8 cellular contexts compared by ENCODE assay signal in the genomic region with DNA sequence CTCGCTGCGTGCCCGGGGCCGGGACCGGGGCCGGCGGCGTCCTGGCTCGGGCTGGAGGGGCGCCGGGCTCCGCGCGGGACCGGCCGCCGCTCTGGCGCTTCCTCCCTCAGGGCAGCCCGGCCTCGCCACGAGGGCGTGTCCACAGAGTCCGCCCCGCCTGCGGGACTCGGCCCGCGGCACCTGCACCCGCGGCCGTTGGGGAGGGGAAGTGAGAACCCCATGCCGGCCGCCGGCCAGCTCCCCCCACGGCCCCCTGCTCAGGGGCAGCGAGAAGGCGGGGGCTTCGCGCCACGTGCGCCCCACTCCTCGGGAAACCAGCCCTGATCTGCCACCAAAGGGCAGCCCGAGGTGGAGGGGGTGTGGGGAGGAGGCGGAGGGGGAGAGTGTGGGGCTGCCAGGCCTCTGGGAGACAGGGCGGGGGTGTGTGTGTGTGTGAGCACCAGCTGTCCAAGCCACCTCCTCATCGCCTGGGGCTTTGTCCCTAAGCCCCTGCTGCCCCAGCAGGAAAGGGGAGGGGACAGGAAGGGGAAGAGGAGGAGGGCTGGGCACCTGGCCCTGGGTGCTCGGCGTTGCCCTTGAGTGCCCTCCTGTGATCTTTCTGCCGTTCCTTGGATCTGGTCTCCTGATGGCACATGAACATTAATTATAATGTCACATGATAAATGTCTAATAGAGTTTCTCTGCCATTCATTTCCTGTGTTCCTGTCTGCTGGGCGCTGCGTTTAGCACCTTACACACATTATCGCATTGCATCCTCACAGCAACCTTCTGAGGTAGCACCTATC. TPM values are rescaled to one million over a fixed set of nuclear protein-coding genes. Genes with fewer than 3 reads are reported as not detected.
DNase-seq lines count a peak whose midpoint lies in the region; ATAC-seq, FAIRE-seq and TF ChIP-seq lines count a peak whose summit lies in the region.

A gene with protein sequence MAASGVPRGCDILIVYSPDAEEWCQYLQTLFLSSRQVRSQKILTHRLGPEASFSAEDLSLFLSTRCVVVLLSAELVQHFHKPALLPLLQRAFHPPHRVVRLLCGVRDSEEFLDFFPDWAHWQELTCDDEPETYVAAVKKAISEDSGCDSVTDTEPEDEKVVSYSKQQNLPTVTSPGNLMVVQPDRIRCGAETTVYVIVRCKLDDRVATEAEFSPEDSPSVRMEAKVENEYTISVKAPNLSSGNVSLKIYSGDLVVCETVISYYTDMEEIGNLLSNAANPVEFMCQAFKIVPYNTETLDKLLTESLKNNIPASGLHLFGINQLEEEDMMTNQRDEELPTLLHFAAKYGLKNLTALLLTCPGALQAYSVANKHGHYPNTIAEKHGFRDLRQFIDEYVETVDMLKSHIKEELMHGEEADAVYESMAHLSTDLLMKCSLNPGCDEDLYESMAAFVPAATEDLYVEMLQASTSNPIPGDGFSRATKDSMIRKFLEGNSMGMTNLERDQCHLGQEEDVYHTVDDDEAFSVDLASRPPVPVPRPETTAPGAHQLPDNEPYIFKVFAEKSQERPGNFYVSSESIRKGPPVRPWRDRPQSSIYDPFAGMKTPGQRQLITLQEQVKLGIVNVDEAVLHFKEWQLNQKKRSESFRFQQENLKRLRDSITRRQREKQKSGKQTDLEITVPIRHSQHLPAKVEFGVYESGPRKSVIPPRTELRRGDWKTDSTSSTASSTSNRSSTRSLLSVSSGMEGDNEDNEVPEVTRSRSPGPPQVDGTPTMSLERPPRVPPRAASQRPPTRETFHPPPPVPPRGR (minus strand): TSS at position 93 of the 785 bp plus-strand sequence. CDS start 120 bp downstream, outside the sequence.

- no peaks in the 10 kb centered on the region for H3K27me3 ChIP-seq in Loucy (ENCODE audit: insufficient read depth, low read length, poor library complexity, severe bottlenecking)
- H3K27me3 ChIP-seq in SU-DHL-6 (ENCODE audit: low read length): no peaks in the 10 kb centered on the region
- H3K27me3 ChIP-seq in K562 (ENCODE audit: control insufficient read depth in 2 of 2, insufficient read depth in 2 of 2, low read length in 2 of 2): peaks cover 0 to 12% of the 10 kb centered on the region in 2 experiments; a peak in 1 of 5 replicates
- peaks cover 3% of the 10 kb centered on the region for H3K27me3 ChIP-seq in layer of hippocampus (ENCODE audit: control insufficient read depth, insufficient read depth, low read length)

- intact Hi-C loops in K562 (cut with micrococcal nuclease): no loop called here

- CTCF ChIA-PET in K562 (lab: Yijun Ruan, JAX; ENCODE audit: low intra/inter-chr PET ratio): no interaction called here

- TF ChIP-seq EP300 in K562 (IDR thresholded peaks at IDR 0.05; ENCODE audit: low read length): no peak

- H4K20me1 ChIP-seq in Loucy (ENCODE audit: insufficient read depth, low read length, poor library complexity, severe bottlenecking) (peaks cover 17% of the 10 kb centered on the region), SU-DHL-6 (ENCODE audit: low read depth, low read length) (no peaks in the 10 kb centered on the region), K562 (replicated peaks; ENCODE audit: control insufficient read depth, insufficient read depth, low read length) (no peaks in the 10 kb centered on the region)

- H3K27ac ChIP-seq in SU-DHL-6 (ENCODE audit: low read depth, low read length): peak within 1 kb of the TSS; percentile 96
- H3K27ac ChIP-seq in K562 (ENCODE audit: extremely low read depth, low read depth, low read length): no peak within 1 kb of the TSS
- peak within 1 kb of the TSS; percentile 65 for H3K27ac ChIP-seq in layer of hippocampus (ENCODE audit: low read depth, low read length)

- no peaks in the 10 kb centered on the region for H3K9me3 ChIP-seq in Loucy (ENCODE audit: insufficient read depth, low read depth, low read length)
- H3K9me3 ChIP-seq in SU-DHL-6 (ENCODE audit: insufficient read depth, low read length): no peaks in the 10 kb centered on the region
- H3K9me3 ChIP-seq in K562 (replicated peaks; ENCODE audit: control insufficient read depth, insufficient read depth, low read depth, low read length): no peaks in the 10 kb centered on the region

- TF ChIP-seq CTCF in Loucy (conservative IDR thresholded peaks at IDR 0.05; ENCODE audit: low read length) (no peak), SU-DHL-6 (IDR thresholded peaks at IDR 0.05; ENCODE audit: insufficient read depth, low read length, poor library complexity, severe bottlenecking) (no peak), K562 (IDR thresholded peaks at IDR 0.05 in 2 of 3, conservative IDR thresholded peaks at IDR 0.05 in 1 of 3; ENCODE audit: insufficient read depth in 2 of 3, low read depth in 1 of 3, low read length in 3 of 3) (no peak)

- H3K36me3 ChIP-seq in Loucy (ENCODE audit: insufficient read depth, low read length) (no peaks in the 10 kb centered on the region), SU-DHL-6 (ENCODE audit: low read length) (peaks cover 5% of the 10 kb centered on the region; the same call in 1 of the 2 replicates), K562 (ENCODE audit: control insufficient read depth, insufficient read depth, low read length) (no peaks in the 10 kb centered on the region)

- H3K4me3 ChIP-seq in Loucy (ENCODE audit: low read length, poor library complexity, severe bottlenecking) (peak within 1 kb of the TSS; percentile 84), SU-DHL-6 (ENCODE audit: insufficient read depth, low read length, poor library complexity, severe bottlenecking) (peak within 1 kb of the TSS; percentile 78), K562 (peak within 1 kb of the TSS; percentile 36)

- H2AFZ ChIP-seq in Loucy (ENCODE audit: low read length) (peak within 1 kb of the TSS; percentile 85), SU-DHL-6 (ENCODE audit: low read depth, low read length, severe bottlenecking) (peak within 1 kb of the TSS; percentile 1), K562 (ENCODE audit: low read depth, low read length) (peak within 1 kb of the TSS; percentile 77)

- no peaks in the 10 kb centered on the region for H3F3A ChIP-seq in Loucy (ENCODE audit: low read depth)
- H3F3A ChIP-seq in SU-DHL-6 (ENCODE audit: insufficient read depth): peaks cover 24% of the 10 kb centered on the region

- POLR2A ChIA-PET in K562 (lab: Yijun Ruan, JAX): no interaction called here

- in situ Hi-C loops in K562 (cut with MboI): no loop called here

- H3K79me2 ChIP-seq in Loucy (ENCODE audit: insufficient read depth, low read length): peaks cover 42% of the 10 kb centered on the region
- peaks cover 42% of the 10 kb centered on the region for H3K79me2 ChIP-seq in SU-DHL-6 (ENCODE audit: insufficient read depth, low read length)
- no peaks in the 10 kb centered on the region for H3K79me2 ChIP-seq in K562 (ENCODE audit: control insufficient read depth, insufficient read depth, low read length)

- H3K9ac ChIP-seq in Loucy (ENCODE audit: low read depth, low read length, poor library complexity, severe bottlenecking) (peak within 1 kb of the TSS; percentile 88), SU-DHL-6 (ENCODE audit: low read length) (peak within 1 kb of the TSS; percentile 83), K562 (ENCODE audit: insufficient read depth in 1 of 2, low read depth in 2 of 2, low read length in 2 of 2) (peak within 1 kb of the TSS; percentile 39 to 85; a peak in 3 of 4 replicates)

- DNase-seq in EH (ENCODE audit: low read depth): peak; percentile 20
- DNase-seq in K562 (ENCODE audit: extremely low read depth in 1 of 4, low spot score in 3 of 4): peak; percentile 25 to 66 (median 57)
- peak; percentile 41 to 59 for DNase-seq in stimulated activated CD4-positive, alpha-beta T cell treated with anti-CD3 and anti-CD28 coated beads, Interleukin-2, amount 100 ng/mL, for 24 hours
- no peak for DNase-seq in NCI-H187 treated with DMSO at 0.1 percent for 48 hours (lab: John Stamatoyannopoulos, UW)

- peak within 1 kb of the TSS; percentile 86 for H3K4me2 ChIP-seq in Loucy (ENCODE audit: low read depth, low read length, poor library complexity, severe bottlenecking)
- peak within 1 kb of the TSS; percentile 95 for H3K4me2 ChIP-seq in SU-DHL-6 (ENCODE audit: low read depth, low read length, poor library complexity, severe bottlenecking)
- H3K4me2 ChIP-seq in K562 (ENCODE audit: insufficient read depth, low read length): peak within 1 kb of the TSS; percentile 71

- 8% methylated on average over 31 of the region's 52 CpGs for WGBS in K562 (ENCODE audit: insufficient coverage, low coverage, missing lambda C conversion rate)

- H3K4me1 ChIP-seq in Loucy (ENCODE audit: insufficient read depth, low read length, poor library complexity, severe bottlenecking) (peaks cover 42% of the 10 kb centered on the region), K562 (replicated peaks in 1 of 2; ENCODE audit: control insufficient read depth in 2 of 2, insufficient read depth in 2 of 2, low read length in 2 of 2) (peaks cover 10 to 13% of the 10 kb centered on the region in 2 experiments; a peak in 3 of 5 replicates)

- H3K9me1 ChIP-seq in K562 (ENCODE audit: control insufficient read depth, insufficient read depth, low read length): no peaks in the 10 kb centered on the region

- no peak for TF ChIP-seq RAD21 in K562 (CRISPR knock-in tag; conservative IDR thresholded peaks at IDR 0.05 in 1 of 2, IDR thresholded peaks at IDR 0.05 in 1 of 2)

- no peak for TF ChIP-seq POLR2A in K562 (conservative IDR thresholded peaks at IDR 0.05)

- no peaks in the 10 kb centered on the region for H3K9me2 ChIP-seq in Loucy (replicated peaks; ENCODE audit: low read depth, low read length)
- no peaks in the 10 kb centered on the region for H3K9me2 ChIP-seq in SU-DHL-6 (replicated peaks; ENCODE audit: insufficient read depth, low read length)

- no peak for FAIRE-seq in K562 (lab: Jason Lieb, UNC)

- no TSS peak for BruUV-seq in K562 (replicated peaks; lab: Mats Ljungman, UMichigan)

- ATAC-seq in GM21825 (IDR thresholded peaks at IDR 0.05; ENCODE audit: unreplicated experiment) (peak; percentile 54), K562 (peak; percentile 86)

RNA-seq across cellular contexts. Expression of the gene that starts here (rescaled TPM):
- 3.0 and 3.5 TPM in 2 replicates for total RNA-seq in K562 (2011; cell fraction: chromatin; rRNA removed; ENCODE audit: low replicate concordance)
- total RNA-seq in K562 (2011; cell fraction: nucleolus; rRNA removed): 1.0 and 1.2 TPM in 2 replicates
- 1.6 and 1.8 TPM in 2 replicates for total RNA-seq in K562 (2011; cell fraction: nucleoplasm; rRNA removed)
- total RNA-seq in K562 (2014; rRNA removed): 1.5 and 1.6 TPM in 2 replicates
- total RNA-seq in K562 (2014; rRNA removed; fragmentation: Illumina TruSeq; extraction: Trizol): 1.6 TPM in 2 replicates
- total RNA-seq in K562 (2015; rRNA removed; fragmentation: Illumina TruSeq; extraction: Trizol): 1.1 and 1.5 TPM in 2 replicates
- 1.4 TPM in 2 replicates for total RNA-seq in K562 (2021)
- 2.4 and 5.1 TPM in 2 replicates for polyA plus RNA-seq in K562 (2011; rRNA removed)
- polyA plus RNA-seq in K562 (2011; cell fraction: cytosol; rRNA removed): 1.4 and 4.7 TPM in 2 replicates
- polyA plus RNA-seq in K562 (2011; cell fraction: nucleus; rRNA removed): 1.9 and 3.7 TPM in 2 replicates
- 0.98 and 1.3 TPM in 2 replicates for polyA plus RNA-seq in K562 (2012)
- 1.7 and 1.9 TPM in 2 replicates for polyA plus RNA-seq in K562 (2014; fragmentation: Illumina TruSeq; extraction: Trizol)
- polyA plus RNA-seq in K562 (2014; fragmentation: Nextera tagmentation; extraction: Ambion mirVana): under 1 TPM; 0.20 to 0.35 TPM
- polyA plus RNA-seq in K562 (2014; rRNA removed): 1.2 and 1.3 TPM in 2 replicates
- polyA minus RNA-seq in K562 (2011; rRNA and poly(A)+ RNA removed): 4.9 and 17.9 TPM in 2 replicates
- 2.7 and 6.6 TPM in 2 replicates for polyA minus RNA-seq in K562 (2011; cell fraction: cytosol; rRNA and poly(A)+ RNA removed)
- polyA minus RNA-seq in K562 (2011; cell fraction: nucleus; rRNA and poly(A)+ RNA removed): 0.94 and 4.3 TPM in 2 replicates

Comparison
In these comparisons a context has a peak if more than half of its experiments do, and no peak if none do; other contexts are left out.
1. H2AFZ ChIP-seq: peak in every context shown above with its lines; median percentile 85 in Loucy; 77 in K562; 1 in SU-DHL-6.